34 cellular contexts compared by ENCODE assay signal in genomic region chr2:7988440-7988839, GRCh38.
"Had no signal": no experiment of that assay in that cellular context is flagged by ENCODE, and none has a peak within 500 bp of the region (broad histone marks: within the 10 kb centered on the region; RNA-seq: fewer than 3 reads in every experiment).

No MANE protein-coding gene starts in this region.

- H3K36me3 ChIP-seq: MG63 had no signal

- DNase-seq: Karpas-422, Kasumi-1, MG63, MM.1S, MV-4-11, NCI-H1048, NCI-H1092, NCI-H1092 treated with DMSO at 0.1 percent for 48 hours, NCI-H1105, NCI-H1105 treated with DMSO at 0.1 percent for 48 hours, NCI-H1417, NCI-H1417 treated with DMSO at 0.1 percent for 48 hours, NCI-H1436, NCI-H1436 treated with DMSO at 0.1 percent for 48 hours, NCI-H146, NCI-H1694, NCI-H1694 treated with DMSO at 0.1 percent for 48 hours, NCI-H187, NCI-H187 treated with DMSO at 0.1 percent for 48 hours, NCI-H1930, NCI-H2029, NCI-H2029 treated with DMSO at 0.1 percent for 48 hours, NCI-H2081, NCI-H2081 treated with DMSO at 0.1 percent for 48 hours, NCI-H2107, NCI-H2171, NCI-H2171 treated with DMSO at 0.1 percent for 48 hours, NCI-H2227 treated with DMSO at 0.1 percent for 48 hours, NCI-H226, NCI-H345, NCI-H446, NCI-H446 treated with DMSO at 0.1 percent for 48 hours, NCI-H510A, NCI-H510A treated with DMSO at 0.1 percent for 48 hours had no signal

- H3K9me3 ChIP-seq: MG63 had no signal

- H3K27me3 ChIP-seq: MG63 had no signal

- H3K4me3 ChIP-seq: MG63 had no signal
